Comparison of ENCODE assay signal across 17 cellular contexts in genomic region chr14:71003156-71003555, GRCh38.
"Had no signal": no experiment of that assay in that cellular context is flagged by ENCODE, and none has a peak within 500 bp of the region (broad histone marks: within the 10 kb centered on the region; RNA-seq: fewer than 3 reads in every experiment).

No MANE protein-coding gene starts in this region.

- H3K36me3 ChIP-seq: brain microvascular endothelial cell, prostate gland, uterus had no signal

- H3K4me3 Mint-ChIP-seq: central memory CD8-positive, alpha-beta T cell had no signal

- DNase-seq: activated effector memory CD4-positive, alpha-beta T cell treated with anti-CD3 and anti-CD28 coated beads, Interleukin-2, amount 50 U/mL, for 16 hours; activated T-cell treated with anti-CD3 and anti-CD28 coated beads, Interleukin-2, amount 50 U/mL, for 1 hour; anterior cingulate cortex; brain microvascular endothelial cell; immature natural killer cell; left ventricle myocardium superior; stimulated activated CD4-positive, alpha-beta T cell treated with anti-CD3 and anti-CD28 coated beads, Interleukin-2, amount 100 ng/mL, for 24 hours; stimulated activated naive CD4-positive, alpha-beta T cell treated with Interleukin-2 at 50 U/mL for 16 hours; T1000; uterus had no signal

- H3K4me3 ChIP-seq: coronary artery, esophagus muscularis mucosa, prostate gland, tibial nerve, uterus had no signal

- ATAC-seq: activated CD4-positive, CD25-positive, alpha-beta regulatory T cell treated with anti-CD3 and anti-CD28 coated beads, Interleukin-2, amount 50 U/mL, for 24 hours; right cardiac atrium had no signal

- H3K27me3 ChIP-seq: brain microvascular endothelial cell, esophagus muscularis mucosa, tibial nerve, uterus had no signal

- H3K4me1 ChIP-seq: prostate gland, tibial nerve had no signal

- H3K27me3 Mint-ChIP-seq: central memory CD8-positive, alpha-beta T cell had no signal

- H3K9me3 ChIP-seq: esophagus muscularis mucosa, prostate gland, tibial nerve, uterus had no signal

- H3K9me3 Mint-ChIP-seq: central memory CD8-positive, alpha-beta T cell; immature natural killer cell had no signal

- H3K27ac ChIP-seq: brain microvascular endothelial cell, coronary artery, esophagus muscularis mucosa, prostate gland, tibial nerve, uterus had no signal
